In the genomic region with DNA sequence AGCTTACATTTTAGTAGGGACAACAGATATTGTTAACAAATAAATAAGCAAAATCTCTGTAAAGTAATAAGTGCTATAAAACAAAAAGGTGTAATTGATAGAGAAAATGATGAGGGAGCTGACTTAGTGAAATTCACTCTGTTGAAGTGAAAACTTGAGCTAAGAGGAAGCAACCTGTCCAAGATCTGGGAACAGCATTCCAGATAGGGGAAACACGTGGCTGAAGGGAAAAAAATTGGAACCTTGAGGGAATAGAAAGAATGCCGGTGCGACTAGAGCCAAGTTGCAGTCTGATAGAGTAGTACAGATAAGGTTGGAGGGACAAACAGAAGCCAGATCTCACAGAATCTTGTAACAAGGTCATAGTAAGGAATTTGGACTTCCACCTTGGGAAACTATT, we compare ENCODE assay signal across 8 cellular contexts. TPM values are rescaled to one million over a fixed set of nuclear protein-coding genes. Genes with fewer than 3 reads are reported as not detected.
DNase-seq lines count a peak whose midpoint lies in the region; ATAC-seq and TF ChIP-seq lines count a peak whose summit lies in the region.

No MANE protein-coding gene starts in this region.

- H3K4me1 Mint-ChIP-seq in GM23338: peaks cover 6% of the 10 kb centered on the region

- peaks cover 6% of the 10 kb centered on the region; the same call in 1 of the 2 replicates for H3K27me3 ChIP-seq in GM23338 (ENCODE audit: insufficient read depth)

- H4K20me1 ChIP-seq in GM23338 (replicated peaks; ENCODE audit: insufficient read depth): 0 out of 2 replicates have a peak, but pooled peaks cover 3% of the 10 kb centered on the region

- H3K36me3 Mint-ChIP-seq in GM23338 (ENCODE audit: low read depth): peaks cover 31% of the 10 kb centered on the region

- H3F3A ChIP-seq in GM23338 (replicated peaks; ENCODE audit: low read depth): no peaks in the 10 kb centered on the region

- no peak for TF ChIP-seq CTCF in GM23338 (conservative IDR thresholded peaks at IDR 0.05; ENCODE audit: low read depth in 2 of 2)
- TF ChIP-seq CTCF in fibroblast of the aortic adventitia (IDR thresholded peaks at IDR 0.05; ENCODE audit: insufficient read depth, low read length): no peak
- TF ChIP-seq CTCF in retinal pigment epithelial cell (conservative IDR thresholded peaks at IDR 0.05; ENCODE audit: low read depth, low read length): no peak

- H3K4me3 ChIP-seq in GM23338 (peak overlapping the region; percentile 91), fibroblast of the aortic adventitia (ENCODE audit: low read depth, low read length) (peak overlapping the region; percentile 94), retinal pigment epithelial cell (ENCODE audit: low read length) (peak overlapping the region; percentile 81)

- peaks cover 1% of the 10 kb centered on the region for H3K27me3 Mint-ChIP-seq in GM23338 (ENCODE audit: insufficient read depth, low read depth, poor library complexity)

- H3K36me3 ChIP-seq in GM23338 (ENCODE audit: insufficient read depth): peaks cover 14% of the 10 kb centered on the region; the same call in 1 of the 2 replicates

- peaks cover 9% of the 10 kb centered on the region for H3K4me1 ChIP-seq in GM23338 (ENCODE audit: insufficient read depth)

- peaks cover 43% of the 10 kb centered on the region for H3K79me2 ChIP-seq in GM23338 (replicated peaks; ENCODE audit: insufficient read depth)

- H3K27ac ChIP-seq in GM23338 (ENCODE audit: low read depth): no peak overlapping the region

- no peak for ATAC-seq in GM23338

- DNase-seq in GM23338 (ENCODE audit: low spot score) (peak; percentile 6), SK-N-DZ (ENCODE audit: low spot score) (peak; percentile 11), fibroblast of the aortic adventitia (ENCODE audit: low read depth) (peak; percentile 48), retinal pigment epithelial cell (ENCODE audit: low read depth) (no peak), NCI-H1930 (lab: John Stamatoyannopoulos, UW) (no peak), NCI-H510A (lab: John Stamatoyannopoulos, UW) (no peak), SIG-M5 treated with dmso at 0.1 percent for 504 hours (lab: John Stamatoyannopoulos, UW; ENCODE audit: unreplicated experiment) (no peak), ecto neural progenitor cell (ENCODE audit: low spot score) (no peak)

- peak overlapping the region; percentile 92 for H2AFZ ChIP-seq in GM23338

- H3K4me2 ChIP-seq in GM23338: peak overlapping the region; percentile 82

- H3K4me3 Mint-ChIP-seq in GM23338: peak overlapping the region; percentile 87

- H3K9me2 ChIP-seq in GM23338 (ENCODE audit: insufficient read depth): no peaks in the 10 kb centered on the region

- no peak overlapping the region for H3K27ac Mint-ChIP-seq in GM23338

- no peaks in the 10 kb centered on the region for H3K9me3 Mint-ChIP-seq in GM23338

TF ChIP-seq in GM23338, 12 proteins besides CTCF, POLR2A, EP300 and RAD21:
- TF ChIP-seq POLR2AphosphoS5 (IDR thresholded peaks at IDR 0.05; ENCODE audit: low read depth) (no peak), NANOG (IDR thresholded peaks at IDR 0.05; ENCODE audit: borderline replicate concordance) (no peak), ZNF331 (CRISPR knock-in tag; IDR thresholded peaks at IDR 0.05; ENCODE audit: low read depth) (no peak), JUNB (IDR thresholded peaks at IDR 0.05; ENCODE audit: unreplicated experiment) (no peak)

RNA-seq across cellular contexts. Expression of a gene that starts 0.6 kb away (rescaled TPM):
- 45.3 and 46.2 TPM in 2 replicates for total RNA-seq in GM23338 (2014; rRNA removed; shearing (Covaris generic))
- polyA plus RNA-seq in GM23338 (2016; fragmentation: Nextera tagmentation; extraction: Ambion mirVana): 46.0 and 61.3 TPM in 2 replicates
- 23.0 and 24.5 TPM in 2 replicates for polyA plus RNA-seq in SK-N-DZ (2014; cell fraction: cytosol; rRNA removed)
- 25.3 and 29.6 TPM in 2 replicates for polyA plus RNA-seq in SK-N-DZ (2014; cell fraction: nucleus; rRNA removed)
- total RNA-seq in fibroblast of the aortic adventitia (ENCODE audit: low replicate concordance): 16.0 and 29.9 TPM in 2 replicates

RNA-seq across cellular contexts. Expression of a gene that starts 34.6 kb away (rescaled TPM):
- 15.4 and 18.6 TPM in 2 replicates for total RNA-seq in GM23338 (2014; rRNA removed; shearing (Covaris generic))
- polyA plus RNA-seq in GM23338 (2016; fragmentation: Nextera tagmentation; extraction: Ambion mirVana): 17.3 and 22.6 TPM in 2 replicates
- 7.2 and 8.4 TPM in 2 replicates for polyA plus RNA-seq in SK-N-DZ (2014; cell fraction: cytosol; rRNA removed)
- polyA plus RNA-seq in SK-N-DZ (2014; cell fraction: nucleus; rRNA removed): 6.7 and 15.6 TPM in 2 replicates
- 22.5 and 37.7 TPM in 2 replicates for total RNA-seq in fibroblast of the aortic adventitia (ENCODE audit: low replicate concordance)

Comparison
In these comparisons a context has a peak if more than half of its experiments do, and no peak if none do; other contexts are left out.
1. DNase-seq: peak in GM23338 (single experiment), SK-N-DZ (single experiment) and fibroblast of the aortic adventitia (single experiment); none in retinal pigment epithelial cell (single experiment), NCI-H1930 (0 of 2), NCI-H510A (single experiment), SIG-M5 treated with dmso at 0.1 percent for 504 hours (single experiment) and ecto neural progenitor cell (single experiment).
2. Peak in every context shown above with its lines, with median percentiles within 50 percentile points of each other: H3K4me3 ChIP-seq.